2 cellular contexts compared by ENCODE assay signal in the genomic region with DNA sequence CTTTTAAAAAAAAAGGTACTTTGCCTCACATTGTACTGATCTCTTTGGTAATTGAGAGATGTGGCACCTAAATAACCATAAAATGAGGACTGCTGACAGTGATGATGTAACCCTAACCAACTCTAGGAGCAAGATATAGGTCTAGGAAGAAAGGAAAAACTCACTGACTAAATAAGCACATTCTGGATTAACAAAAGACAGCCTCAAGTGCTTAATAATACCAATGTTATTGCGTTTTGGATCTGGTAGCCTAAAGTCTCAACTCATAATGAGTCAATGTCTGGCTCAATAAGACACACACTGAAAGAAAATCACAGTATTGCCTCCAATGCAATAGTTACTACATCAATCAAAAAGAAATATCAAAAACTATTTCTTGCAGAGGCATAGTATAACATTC.
TF ChIP-seq lines count a peak whose summit lies in the region.

No MANE protein-coding gene starts in this region.

TF ChIP-seq in HCT116, 20 proteins besides CTCF, POLR2A, EP300 and RAD21:
- TF ChIP-seq ELF1 (IDR thresholded peaks at IDR 0.05; ENCODE audit: borderline replicate concordance, low read depth) (no peak), EZH2 (IDR thresholded peaks at IDR 0.05) (no peak), JUND (IDR thresholded peaks at IDR 0.05) (no peak), EZH2phosphoT487 (IDR thresholded peaks at IDR 0.05; ENCODE audit: borderline replicate concordance) (no peak), POLR2AphosphoS5 (IDR thresholded peaks at IDR 0.05; ENCODE audit: low read depth, low read length) (no peak)
- TF ChIP-seq, protein P1, sequence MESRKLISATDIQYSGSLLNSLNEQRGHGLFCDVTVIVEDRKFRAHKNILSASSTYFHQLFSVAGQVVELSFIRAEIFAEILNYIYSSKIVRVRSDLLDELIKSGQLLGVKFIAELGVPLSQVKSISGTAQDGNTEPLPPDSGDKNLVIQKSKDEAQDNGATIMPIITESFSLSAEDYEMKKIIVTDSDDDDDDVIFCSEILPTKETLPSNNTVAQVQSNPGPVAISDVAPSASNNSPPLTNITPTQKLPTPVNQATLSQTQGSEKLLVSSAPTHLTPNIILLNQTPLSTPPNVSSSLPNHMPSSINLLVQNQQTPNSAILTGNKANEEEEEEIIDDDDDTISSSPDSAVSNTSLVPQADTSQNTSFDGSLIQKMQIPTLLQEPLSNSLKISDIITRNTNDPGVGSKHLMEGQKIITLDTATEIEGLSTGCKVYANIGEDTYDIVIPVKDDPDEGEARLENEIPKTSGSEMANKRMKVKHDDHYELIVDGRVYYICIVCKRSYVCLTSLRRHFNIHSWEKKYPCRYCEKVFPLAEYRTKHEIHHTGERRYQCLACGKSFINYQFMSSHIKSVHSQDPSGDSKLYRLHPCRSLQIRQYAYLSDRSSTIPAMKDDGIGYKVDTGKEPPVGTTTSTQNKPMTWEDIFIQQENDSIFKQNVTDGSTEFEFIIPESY (IDR thresholded peaks at IDR 0.05; ENCODE audit: extremely low read depth, insufficient replicate concordance, low read length) = no peak

TF ChIP-seq in HepG2, 621 proteins besides CTCF, POLR2A, EP300 and RAD21:
- TF ChIP-seq ZNF230 (CRISPR knock-in tag; IDR thresholded peaks at IDR 0.05) = no peak
- TF ChIP-seq, protein P2, sequence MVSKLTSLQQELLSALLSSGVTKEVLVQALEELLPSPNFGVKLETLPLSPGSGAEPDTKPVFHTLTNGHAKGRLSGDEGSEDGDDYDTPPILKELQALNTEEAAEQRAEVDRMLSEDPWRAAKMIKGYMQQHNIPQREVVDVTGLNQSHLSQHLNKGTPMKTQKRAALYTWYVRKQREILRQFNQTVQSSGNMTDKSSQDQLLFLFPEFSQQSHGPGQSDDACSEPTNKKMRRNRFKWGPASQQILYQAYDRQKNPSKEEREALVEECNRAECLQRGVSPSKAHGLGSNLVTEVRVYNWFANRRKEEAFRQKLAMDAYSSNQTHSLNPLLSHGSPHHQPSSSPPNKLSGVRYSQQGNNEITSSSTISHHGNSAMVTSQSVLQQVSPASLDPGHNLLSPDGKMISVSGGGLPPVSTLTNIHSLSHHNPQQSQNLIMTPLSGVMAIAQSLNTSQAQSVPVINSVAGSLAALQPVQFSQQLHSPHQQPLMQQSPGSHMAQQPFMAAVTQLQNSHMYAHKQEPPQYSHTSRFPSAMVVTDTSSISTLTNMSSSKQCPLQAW (CRISPR knock-in tag; IDR thresholded peaks at IDR 0.05) = no peak
- TF ChIP-seq ZNF598 (CRISPR knock-in tag; IDR thresholded peaks at IDR 0.05; ENCODE audit: borderline replicate concordance) = no peak
- no peak for TF ChIP-seq TCF12 (IDR thresholded peaks at IDR 0.05)
- no peak for TF ChIP-seq TCF12 (CRISPR knock-in tag; IDR thresholded peaks at IDR 0.05)
- peak; percentile 43; the same call in 1 of the 2 replicates for TF ChIP-seq RBFOX2 (IDR thresholded peaks at IDR 0.05; ENCODE audit: low read depth, low read length)
- no peak for TF ChIP-seq ZKSCAN8 (CRISPR knock-in tag; IDR thresholded peaks at IDR 0.05; ENCODE audit: borderline replicate concordance)
- no peak for TF ChIP-seq ZNF350 (CRISPR knock-in tag; IDR thresholded peaks at IDR 0.05; ENCODE audit: borderline replicate concordance, low read depth)
- TF ChIP-seq JUN (CRISPR knock-in tag; IDR thresholded peaks at IDR 0.05) = no peak
- peak; percentile 29; the same call in 1 of the 2 replicates for TF ChIP-seq ATF7 (IDR thresholded peaks at IDR 0.05)
- TF ChIP-seq ATF7 (CRISPR knock-in tag; IDR thresholded peaks at IDR 0.05) = no peak
